ENCODE assay signal across 2 cellular contexts in the genomic region with DNA sequence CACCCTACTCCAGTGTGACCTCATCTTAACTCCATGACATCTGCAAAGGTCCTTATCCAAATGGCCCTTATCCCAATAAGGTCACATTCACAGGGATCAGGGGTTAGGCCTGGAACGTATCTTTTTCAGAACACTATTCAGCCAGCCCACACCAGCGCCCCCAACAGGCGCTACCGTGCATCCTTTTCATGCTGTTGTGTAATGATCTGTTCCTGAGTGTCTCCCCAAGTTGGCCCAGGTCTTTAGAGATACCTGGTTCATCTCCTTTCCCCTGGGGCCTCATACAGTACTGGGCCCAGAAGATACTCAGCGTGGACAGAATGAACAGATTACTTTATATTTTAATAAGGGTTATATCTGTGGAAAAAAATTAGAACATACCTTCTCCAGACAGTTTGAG.
TF ChIP-seq lines count a peak whose summit lies in the region.

No MANE protein-coding gene starts in this region.

TF ChIP-seq in SK-N-SH, 30 proteins besides CTCF, POLR2A, EP300 and RAD21 (continued from another document):
- TF ChIP-seq, protein P1, sequence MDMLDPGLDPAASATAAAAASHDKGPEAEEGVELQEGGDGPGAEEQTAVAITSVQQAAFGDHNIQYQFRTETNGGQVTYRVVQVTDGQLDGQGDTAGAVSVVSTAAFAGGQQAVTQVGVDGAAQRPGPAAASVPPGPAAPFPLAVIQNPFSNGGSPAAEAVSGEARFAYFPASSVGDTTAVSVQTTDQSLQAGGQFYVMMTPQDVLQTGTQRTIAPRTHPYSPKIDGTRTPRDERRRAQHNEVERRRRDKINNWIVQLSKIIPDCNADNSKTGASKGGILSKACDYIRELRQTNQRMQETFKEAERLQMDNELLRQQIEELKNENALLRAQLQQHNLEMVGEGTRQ (IDR thresholded peaks at IDR 0.05; ENCODE audit: borderline replicate concordance, low read depth, low read length), result no peak

TF ChIP-seq in SK-N-SH treated with all-trans-retinoic acid at 6 μM for 48 hours, 23 proteins besides CTCF, POLR2A, EP300 and RAD21 (continued from another document):
- TF ChIP-seq ZC3H10 (CRISPR knock-in tag; IDR thresholded peaks at IDR 0.05), result no peak
